ENCODE assay signal across 1 cellular context in the genomic region with DNA sequence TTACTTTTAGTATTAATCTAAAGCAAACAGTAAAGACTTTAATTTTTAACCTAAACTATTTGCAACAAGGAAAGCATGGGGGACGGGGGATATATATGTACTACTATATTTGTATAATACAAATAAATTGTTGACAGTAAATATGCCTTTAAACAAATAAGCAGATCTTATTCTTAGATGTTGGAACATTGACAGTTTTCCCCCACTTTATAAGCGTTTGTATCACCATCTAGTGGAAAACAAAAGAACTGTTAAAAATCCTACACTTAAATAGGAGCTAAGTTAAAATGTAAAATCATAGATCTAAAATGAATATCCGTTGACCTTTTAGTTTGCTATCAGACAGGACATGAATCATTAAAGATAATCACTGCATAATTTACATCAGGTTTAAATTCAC.
A peak's percentile ranks its signal among the peaks of the same experiment; 100 is the strongest.
TF ChIP-seq lines count a peak whose summit lies in the region.

No MANE protein-coding gene starts in this region.

TF ChIP-seq in K562, 482 proteins besides CTCF, POLR2A, EP300 and RAD21 (continued from another document):
- 0 out of 4 replicates have a peak, but pooled peaks of 1 of the 2 experiments have one; percentile 83 for TF ChIP-seq KDM4B (IDR thresholded peaks at IDR 0.05; ENCODE audit: borderline replicate concordance in 2 of 2, low read depth in 1 of 2)
